Comparison of ENCODE assay signal across 9 cellular contexts in genomic region chr6:61809004-61809595, GRCh38.
DNase-seq lines count a peak whose midpoint lies in the region; ATAC-seq and TF ChIP-seq lines count a peak whose summit lies in the region.
"Had no signal": no experiment of that assay in that cellular context is flagged by ENCODE, and none has a peak within 500 bp of the region (broad histone marks: within the 10 kb centered on the region; RNA-seq: fewer than 3 reads in every experiment).

No MANE protein-coding gene starts in this region.

- H3K4me1 ChIP-seq in Panc1 (ENCODE audit: control insufficient read depth, insufficient read depth, low read length), result no peaks in the 10 kb centered on the region
- H3K4me1 ChIP-seq in foreskin keratinocyte, result no peaks in the 10 kb centered on the region
- H3K4me1 ChIP-seq in CD8-positive, alpha-beta memory T cell (ENCODE audit: insufficient read depth, low read length), result no peaks in the 10 kb centered on the region

- H3K4me1 Mint-ChIP-seq in type B pancreatic cell (ENCODE audit: unreplicated experiment), result no peaks in the 10 kb centered on the region
- H3K4me1 Mint-ChIP-seq in CD8-positive, alpha-beta memory T cell, result no peaks in the 10 kb centered on the region

- H3K27ac Mint-ChIP-seq in type B pancreatic cell, result no peak overlapping the region
- no peak overlapping the region for H3K27ac Mint-ChIP-seq in CD8-positive, alpha-beta memory T cell

- BruUV-seq in Panc1 (replicated peaks; lab: Mats Ljungman, UMichigan), result no TSS peak

- DNase-seq in NOMO-1 treated with DMSO at 0.1 percent for 48 hours (lab: John Stamatoyannopoulos, UW; ENCODE audit: unreplicated experiment) (peak; percentile 33), NOMO-1 treated with dmso at 0.1 percent for 144 hours (lab: John Stamatoyannopoulos, UW; ENCODE audit: unreplicated experiment) (no peak), Panc1 (ENCODE audit: low read depth, low spot score) (peak; percentile 43), foreskin keratinocyte (peak in 1 of 2 donors; percentile 10), type B pancreatic cell (ENCODE audit: extremely low spot score, unreplicated experiment) (no peak)
- DNase-seq in CD8-positive, alpha-beta memory T cell, result no peak

- intact Hi-C loops in Panc1 (cut with micrococcal nuclease; ENCODE audit: unreplicated experiment), result loop anchor here (1.0 kb wide), 1 partner anchor 341 kb away; no protein-coding TSS in a partner anchor

- peak; percentile 70; the same call in 1 of the 2 replicates for TF ChIP-seq CTCF in Panc1 (IDR thresholded peaks at IDR 0.05)
- peak; percentile 50 for TF ChIP-seq CTCF in foreskin keratinocyte (conservative IDR thresholded peaks at IDR 0.05)
- peak; percentile 81 for TF ChIP-seq CTCF in type B pancreatic cell (conservative IDR thresholded peaks at IDR 0.05)

- no peak overlapping the region for H3K4me3 ChIP-seq in Panc1 (ENCODE audit: low read depth in 2 of 2, low read length in 2 of 2)
- H3K4me3 ChIP-seq in CD8-positive, alpha-beta memory T cell (ENCODE audit: low read length), result no peak overlapping the region
- H3K4me3 ChIP-seq: skin epidermis had no signal

- POLR2A ChIA-PET in Panc1 (lab: Charles Lee), result no interaction called here
- POLR2A ChIA-PET in CD8-positive, alpha-beta memory T cell (lab: Charles Lee), result no interaction called here

- peaks cover 7% of the 10 kb centered on the region for H3K9me3 Mint-ChIP-seq in type B pancreatic cell
- H3K9me3 Mint-ChIP-seq in CD8-positive, alpha-beta memory T cell, result peaks cover 0 to 20% (median 12%) of the 10 kb centered on the region in 5 donors

- no peaks in the 10 kb centered on the region for H3K27me3 Mint-ChIP-seq in type B pancreatic cell
- H3K27me3 Mint-ChIP-seq in CD8-positive, alpha-beta memory T cell, result no peaks in the 10 kb centered on the region

- H3K36me3 ChIP-seq in Panc1 (ENCODE audit: control insufficient read depth, insufficient read depth, low read length), result no peaks in the 10 kb centered on the region
- H3K36me3 ChIP-seq in CD8-positive, alpha-beta memory T cell (ENCODE audit: insufficient read depth, low read length), result no peaks in the 10 kb centered on the region

- H3K27ac ChIP-seq in Panc1 (ENCODE audit: low read length) (no peak overlapping the region), foreskin keratinocyte (no peak overlapping the region)
- no peak overlapping the region for H3K27ac ChIP-seq in CD8-positive, alpha-beta memory T cell (ENCODE audit: low read depth, low read length)
- H3K27ac ChIP-seq: skin epidermis had no signal

- H3K27me3 ChIP-seq in Panc1 (ENCODE audit: control insufficient read depth, insufficient read depth, low read length), result no peaks in the 10 kb centered on the region
- H3K27me3 ChIP-seq in foreskin keratinocyte, result no peaks in the 10 kb centered on the region
- H3K27me3 ChIP-seq in CD8-positive, alpha-beta memory T cell (ENCODE audit: insufficient read depth, low read length, poor library complexity, severe bottlenecking), result no peaks in the 10 kb centered on the region

- ATAC-seq in HG03565 (IDR thresholded peaks at IDR 0.05; ENCODE audit: unreplicated experiment) (peak; percentile 84), Panc1 (no peak), foreskin keratinocyte (no peak), HG03280 (IDR thresholded peaks at IDR 0.05; ENCODE audit: unreplicated experiment) (no peak)

- CTCF ChIA-PET in Panc1 (lab: Charles Lee), result interaction anchor here (0.8 kb wide), 1 partner anchor 475 kb away, joined by 6 read pairs; no protein-coding TSS in a partner anchor
- CTCF ChIA-PET in CD8-positive, alpha-beta memory T cell (lab: Charles Lee), result no interaction called here

- no peaks in the 10 kb centered on the region for H3K9me3 ChIP-seq in Panc1 (ENCODE audit: control insufficient read depth, insufficient read depth, low read depth, low read length)
- H3K9me3 ChIP-seq in CD8-positive, alpha-beta memory T cell (ENCODE audit: low read length), result no peaks in the 10 kb centered on the region

- no peak overlapping the region for H3K4me3 Mint-ChIP-seq in type B pancreatic cell
- H3K4me3 Mint-ChIP-seq in CD8-positive, alpha-beta memory T cell, result no peak overlapping the region

- no peaks in the 10 kb centered on the region for H3K36me3 Mint-ChIP-seq in type B pancreatic cell
- no peaks in the 10 kb centered on the region for H3K36me3 Mint-ChIP-seq in CD8-positive, alpha-beta memory T cell

- in situ Hi-C loops in Panc1 (cut with HindIII; ENCODE audit: low pct_unique_long_range_greater_than_20kb, low sequenced_read_pairs), result no loop called here

Comparison
In these comparisons a context has a peak if more than half of its experiments do, and no peak if none do; other contexts are left out.
1. DNase-seq: peak in NOMO-1 treated with DMSO at 0.1 percent for 48 hours (single experiment) and Panc1 (single experiment); none in NOMO-1 treated with dmso at 0.1 percent for 144 hours (single experiment), type B pancreatic cell (single experiment) and CD8-positive, alpha-beta memory T cell (0 of 5).
2. Peak in every context shown above with its lines, with median percentiles within 50 percentile points of each other: CTCF ChIP-seq.